ENCODE assay signal across 36 cellular contexts in the genomic region with DNA sequence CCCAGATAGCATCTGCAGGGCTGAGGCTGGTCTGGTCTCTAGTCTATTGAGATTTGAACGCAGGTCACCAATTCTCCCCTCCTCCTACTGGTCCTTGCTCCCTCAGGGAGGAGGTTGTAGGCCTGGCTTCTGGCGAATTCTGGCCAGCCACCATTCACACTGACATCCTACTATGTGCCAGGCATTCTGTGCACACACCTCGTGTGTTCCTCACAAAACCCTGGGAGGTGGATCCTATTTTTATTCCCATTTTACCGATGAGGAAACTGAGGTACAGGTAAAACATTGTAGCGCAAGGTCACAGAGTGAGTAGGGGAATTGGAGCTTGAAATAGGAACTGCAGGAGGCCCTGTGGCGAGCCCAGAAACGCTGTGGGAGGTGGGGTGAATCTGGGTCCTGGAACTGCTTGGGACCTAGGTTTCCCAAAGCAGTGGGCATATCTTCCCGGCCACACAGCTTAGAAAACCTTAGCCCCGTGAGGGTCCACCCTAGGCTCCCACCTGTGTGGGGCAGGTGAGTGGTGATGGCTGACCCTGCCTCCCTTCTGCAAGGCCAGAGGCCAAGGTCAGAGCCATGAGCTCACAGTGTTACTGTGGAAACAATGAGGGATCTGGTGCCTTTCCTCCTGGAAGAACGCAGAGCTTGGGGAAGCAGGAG. TPM values are rescaled to one million over a fixed set of nuclear protein-coding genes. Genes with fewer than 3 reads are reported as not detected.
"Had no signal": no experiment of that assay in that cellular context is flagged by ENCODE, and none has a peak within 500 bp of the region (broad histone marks: within the 10 kb centered on the region; RNA-seq: fewer than 3 reads in every experiment).

No MANE protein-coding gene starts in this region.

- H3K4me3 ChIP-seq: body of pancreas, esophagus squamous epithelium, gastroesophageal sphincter, heart right ventricle had no signal

- H3K36me3 ChIP-seq: esophagus squamous epithelium, gastroesophageal sphincter, heart right ventricle had no signal

- H3K27ac ChIP-seq: body of pancreas, epithelial cell of prostate, esophagus squamous epithelium, gastroesophageal sphincter, heart right ventricle had no signal

- ATAC-seq: activated CD4-positive, alpha-beta T cell treated with anti-CD3 and anti-CD28 coated beads for 36 hours; activated CD8-positive, alpha-beta memory T cell treated with anti-CD3 and anti-CD28 coated beads, Interleukin-2, amount 10 ng/mL, durations not matched to agents 7 days and 5 days; activated CD8-positive, alpha-beta T cell treated with anti-CD3 and anti-CD28 coated beads, Interleukin-2, amount 10 ng/mL, durations not matched to agents 7 days and 5 days; body of pancreas; gastroesophageal sphincter; heart right ventricle; T-helper 17 cell had no signal

- DNase-seq: activated CD4-positive, alpha-beta memory T cell treated with anti-CD3 and anti-CD28 coated beads for 36 hours; activated CD4-positive, alpha-beta T cell treated with anti-CD3 and anti-CD28 coated beads for 36 hours; activated CD4-positive, alpha-beta T cell treated with anti-CD3 and anti-CD28 coated beads, Interleukin-2, amount 10 ng/mL, durations not matched to agents 24 days and 14 days; activated CD4-positive, CD25-positive, alpha-beta regulatory T cell; activated CD4-positive, CD25-positive, alpha-beta regulatory T cell treated with anti-CD3 and anti-CD28 coated beads, Interleukin-2, amount 50 U/mL, for 72 hours; activated CD8-positive, alpha-beta memory T cell treated with anti-CD3 and anti-CD28 coated beads, Interleukin-2, amount 10 ng/mL, durations not matched to agents 7 days and 5 days; activated CD8-positive, alpha-beta memory T cell treated with anti-CD3 and anti-CD28 coated beads, Interleukin-2, amount 50 U/mL, for 4 hours; activated CD8-positive, alpha-beta T cell treated with anti-CD3 and anti-CD28 coated beads, Interleukin-2, amount 10 ng/mL, durations not matched to agents 7 days and 5 days; activated effector memory CD4-positive, alpha-beta T cell treated with anti-CD3 and anti-CD28 coated beads, Interleukin-2, amount 50 U/mL, for 16 hours; activated naive CD4-positive, alpha-beta T cell treated with anti-CD3 and anti-CD28 coated beads, Interleukin-2, amount 50 U/mL, for 16 hours; activated T-cell treated with anti-CD3 and anti-CD28 coated beads, Interleukin-2, amount 50 U/mL, for 1 hour; activated T-cell treated with anti-CD3 and anti-CD28 coated beads, Interleukin-2, amount 50 U/mL, for 48 hours; amniotic stem cell; body of pancreas; caudate nucleus; cortex of kidney; dermis blood vessel endothelial cell; effector CD4-positive, alpha-beta T cell; esophagus squamous epithelium; foreskin melanocyte; heart right ventricle; T-helper 1 cell; T-helper 17 cell; T1000 had no signal

- FAIRE-seq: colon, endometrium, endothelial cell of umbilical vein had no signal

- H3K9me3 ChIP-seq: body of pancreas, esophagus squamous epithelium, gastroesophageal sphincter, heart right ventricle had no signal

RNA-seq across cellular contexts. Expression of a gene that starts 4.8 kb away (rescaled TPM):
- total RNA-seq: activated CD4-positive, alpha-beta T cell treated with anti-CD3 and anti-CD28 coated beads, Interleukin-2, amount 10 ng/mL, durations not matched to agents 24 days and 14 days; activated CD8-positive, alpha-beta memory T cell treated with anti-CD3 and anti-CD28 coated beads for 36 hours; activated CD8-positive, alpha-beta memory T cell treated with anti-CD3 and anti-CD28 coated beads, Interleukin-2, amount 10 ng/mL, durations not matched to agents 7 days and 5 days; activated CD8-positive, alpha-beta T cell treated with anti-CD3 and anti-CD28 coated beads, Interleukin-2, amount 10 ng/mL, durations not matched to agents 7 days and 5 days; activated T-helper 1 cell treated with anti-CD3 and anti-CD28 coated beads, Interleukin-12 subunit alpha, Interleukin-12 subunit beta, Interleukin-2, Interleukin-4 antibody, amounts not matched to agents 30 ng/mL and 10 ng/mL and 1 ng/mL, durations not matched to agents 14 hours and 24 hours and 36 hours; activated T-helper 2 cell treated with anti-CD3 and anti-CD28 coated beads, Interferon-gamma antibody, Interleukin-2, Interleukin-4, amounts not matched to agents 10 μg/mL and 5 μg/mL and 100 μg/mL, durations not matched to agents 14 hours and 24 hours and 36 hours; dermis blood vessel endothelial cell; endothelial cell of umbilical vein; fibroblast of lung; fibroblast of villous mesenchyme; glomerular endothelial cell; T-helper 17 cell had no signal
- polyA plus RNA-seq: aorta, endothelial cell of umbilical vein, fibroblast of lung had no signal
